14 cellular contexts compared by ENCODE assay signal in genomic region chr15:64333986-64334385, GRCh38. TPM values are rescaled to one million over a fixed set of nuclear protein-coding genes. Genes with fewer than 3 reads are reported as not detected.
DNase-seq lines count a peak whose midpoint lies in the region; ATAC-seq and TF ChIP-seq lines count a peak whose summit lies in the region.
"Had no signal": no experiment of that assay in that cellular context is flagged by ENCODE, and none has a peak within 500 bp of the region (broad histone marks: within the 10 kb centered on the region; RNA-seq: fewer than 3 reads in every experiment).

No MANE protein-coding gene starts in this region.

- H3K36me3 ChIP-seq in CD4-positive, alpha-beta memory T cell (ENCODE audit: insufficient read depth, low read length): no peaks in the 10 kb centered on the region
- no peaks in the 10 kb centered on the region for H3K36me3 ChIP-seq in GM23248 (ENCODE audit: low read depth)
- H3K36me3 ChIP-seq: adrenal gland, tibial artery had no signal

- H3F3A ChIP-seq in GM23248 (ENCODE audit: insufficient read depth): peaks cover 19% of the 10 kb centered on the region; the same call in 1 of the 2 replicates

- WGBS in GM23248 (ENCODE audit: low coverage in 1 of 2, low lambda C conversion rate in 2 of 2, missing lambda C conversion rate in 2 of 2), 2 experiments: 50 to 58% methylated on average over 3 of the region's 3 CpGs

- H3K27me3 Mint-ChIP-seq in CD4-positive, alpha-beta memory T cell: no peaks in the 10 kb centered on the region
- H3K27me3 Mint-ChIP-seq in activated naive CD8-positive, alpha-beta T cell treated with anti-CD3 and anti-CD28 coated beads for 36 hours: no peaks in the 10 kb centered on the region

- H3K9me2 ChIP-seq in GM23248 (ENCODE audit: insufficient read depth): no peaks in the 10 kb centered on the region

- no peaks in the 10 kb centered on the region for H3K9me3 Mint-ChIP-seq in CD4-positive, alpha-beta memory T cell
- H3K9me3 Mint-ChIP-seq in activated naive CD8-positive, alpha-beta T cell treated with anti-CD3 and anti-CD28 coated beads for 36 hours: no peaks in the 10 kb centered on the region

- peaks cover 65% of the 10 kb centered on the region for H3K79me2 ChIP-seq in GM23248 (ENCODE audit: insufficient read depth)
- H3K79me2 ChIP-seq: parathyroid adenoma had no signal

- H2AFZ ChIP-seq in GM23248: no peak overlapping the region
- H2AFZ ChIP-seq: parathyroid adenoma had no signal

- no peak overlapping the region for H3K4me3 ChIP-seq in CD4-positive, alpha-beta memory T cell (ENCODE audit: low read length in 2 of 2)
- H3K4me3 ChIP-seq in GM23248: no peak overlapping the region
- H3K4me3 ChIP-seq in foreskin fibroblast (ENCODE audit: low read depth in 1 of 2, low read length in 2 of 2): no peak overlapping the region
- H3K4me3 ChIP-seq: adrenal gland, tibial artery had no signal

- H3K4me2 ChIP-seq in GM23248 (ENCODE audit: unreplicated experiment): peak overlapping the region; percentile 23

- in situ Hi-C loops in GM23248 (cut with MboI): no loop called here

- H3K9me3 ChIP-seq in CD4-positive, alpha-beta memory T cell (ENCODE audit: control insufficient read depth in 1 of 2, low read length in 2 of 2): no peaks in the 10 kb centered on the region
- no peaks in the 10 kb centered on the region for H3K9me3 ChIP-seq in GM23248 (ENCODE audit: low read depth)
- H3K9me3 ChIP-seq: adrenal gland, tibial artery had no signal

- CTCF ChIA-PET in CD4-positive, alpha-beta memory T cell (lab: Charles Lee; ENCODE audit: partially characterized antibody): interaction anchor here (1.1 to 1.7 kb wide), 3 partner anchors 21 to 394 kb away, joined by 3 to 8 read pairs (median 3); no protein-coding TSS in a partner anchor

- TF ChIP-seq CTCF in foreskin fibroblast (IDR thresholded peaks at IDR 0.05; ENCODE audit: low read depth, low read length): no peak

- no peak for DNase-seq in CD4-positive, alpha-beta memory T cell
- DNase-seq in GM23248 (peak; percentile 55), foreskin fibroblast (peak; percentile 20 to 62), CD1c-positive myeloid dendritic cell (ENCODE audit: extremely low spot score) (no peak)
- DNase-seq in activated naive CD8-positive, alpha-beta T cell treated with anti-CD3 and anti-CD28 coated beads for 36 hours: no peak
- no peak for DNase-seq in stimulated activated naive CD4-positive, alpha-beta T cell treated with Interleukin-2 at 50 U/mL for 16 hours (lab: John Stamatoyannopoulos, UW)
- DNase-seq: foreskin melanocyte; left ventricle myocardium superior; MV-4-11; stimulated activated CD8-positive, alpha-beta memory T cell treated with anti-CD3 and anti-CD28 coated beads, Interleukin-4, amount 100 ng/mL, for 48 hours; tibial artery had no signal

- peak overlapping the region in 2 of 8 donors; percentile 23 to 47 for H3K4me3 Mint-ChIP-seq in CD4-positive, alpha-beta memory T cell
- H3K4me3 Mint-ChIP-seq in activated naive CD8-positive, alpha-beta T cell treated with anti-CD3 and anti-CD28 coated beads for 36 hours: no peak overlapping the region

- H3K36me3 Mint-ChIP-seq in CD4-positive, alpha-beta memory T cell: peaks cover 3 to 5% of the 10 kb centered on the region in 2 donors
- H3K36me3 Mint-ChIP-seq in activated naive CD8-positive, alpha-beta T cell treated with anti-CD3 and anti-CD28 coated beads for 36 hours: peaks cover 14% of the 10 kb centered on the region

- peak overlapping the region in 6 of 7 donors; percentile 44 to 85 (median 71) for H3K27ac Mint-ChIP-seq in CD4-positive, alpha-beta memory T cell
- H3K27ac Mint-ChIP-seq in activated naive CD8-positive, alpha-beta T cell treated with anti-CD3 and anti-CD28 coated beads for 36 hours: peak overlapping the region; percentile 70

- no peak for ATAC-seq in GM18517 (IDR thresholded peaks at IDR 0.05; ENCODE audit: unreplicated experiment)
- ATAC-seq: left ventricle myocardium superior had no signal

- intact Hi-C loops in CD4-positive, alpha-beta memory T cell (cut with micrococcal nuclease): loop anchor here (2.0 to 5.0 kb wide), 3 partner anchors 23 to 318 kb away; partner anchors contain the start of genes CSNK1G1 and PCLAF

- POLR2A ChIA-PET in CD4-positive, alpha-beta memory T cell (lab: Charles Lee; ENCODE audit: partially characterized antibody): interaction anchor here (1.0 to 1.7 kb wide), 6 partner anchors 10 to 320 kb away, joined by 3 to 9 read pairs (median 4); partner anchors contain the start of genes CSNK1G1 and TRIP4

- no peaks in the 10 kb centered on the region for H3K27me3 ChIP-seq in CD4-positive, alpha-beta memory T cell (ENCODE audit: insufficient read depth, low read length)
- no peaks in the 10 kb centered on the region for H3K27me3 ChIP-seq in GM23248 (replicated peaks; ENCODE audit: insufficient read depth)
- H3K27me3 ChIP-seq: adrenal gland, tibial artery had no signal

- H4K20me1 ChIP-seq in GM23248 (ENCODE audit: insufficient read depth): peaks cover 9% of the 10 kb centered on the region; the same call in 1 of the 2 replicates

- peaks cover 32% of the 10 kb centered on the region for H3K4me1 ChIP-seq in CD4-positive, alpha-beta memory T cell (ENCODE audit: insufficient read depth, low read length)
- H3K4me1 ChIP-seq in GM23248 (ENCODE audit: insufficient read depth): peaks cover 11% of the 10 kb centered on the region
- H3K4me1 ChIP-seq: adrenal gland, parathyroid adenoma had no signal

- H3K27ac ChIP-seq in CD4-positive, alpha-beta memory T cell (ENCODE audit: low read depth, low read length): no peak overlapping the region
- peak overlapping the region; percentile 25; the same call in 1 of the 2 replicates for H3K27ac ChIP-seq in GM23248
- H3K27ac ChIP-seq: adrenal gland, parathyroid adenoma, tibial artery had no signal

- H3K4me1 Mint-ChIP-seq in CD4-positive, alpha-beta memory T cell: peaks cover 18 to 32% (median 21%) of the 10 kb centered on the region in 4 donors
- peaks cover 33% of the 10 kb centered on the region for H3K4me1 Mint-ChIP-seq in activated naive CD8-positive, alpha-beta T cell treated with anti-CD3 and anti-CD28 coated beads for 36 hours

- no peak overlapping the region for H3K9ac ChIP-seq in GM23248
- H3K9ac ChIP-seq: parathyroid adenoma had no signal

RNA-seq across cellular contexts. Expression of gene CSNK1G1, which starts 22.0 kb away (rescaled TPM):
- 10 to 100 TPM; 27.3 to 27.7 TPM for total RNA-seq in CD4-positive, alpha-beta memory T cell
- 10 to 100 TPM in 1 of 2 donors, 1 to 10 TPM in 1; 6.2 to 20.9 TPM for polyA plus RNA-seq in CD4-positive, alpha-beta memory T cell
- 14.3 and 17.1 TPM in 2 replicates for total RNA-seq in GM23248 (2014; rRNA removed; shearing (Covaris generic))
- 14.8 and 17.2 TPM in 2 replicates for polyA plus RNA-seq in GM23248 (2016; fragmentation: Nextera tagmentation; extraction: Ambion mirVana)
- total RNA-seq in activated naive CD8-positive, alpha-beta T cell treated with anti-CD3 and anti-CD28 coated beads for 36 hours: 10 to 100 TPM; 17.5 to 19.2 TPM

RNA-seq across cellular contexts. Expression of gene PCLAF, which starts 47.3 kb away (rescaled TPM):
- total RNA-seq in CD4-positive, alpha-beta memory T cell: 1 to 10 TPM in 1 of 2 experiments, under 1 TPM in 1; 0.39 to 1.5 TPM
- polyA plus RNA-seq in CD4-positive, alpha-beta memory T cell: under 1 TPM in 1 of 2 donors, not detected in 1; 0.89 TPM
- total RNA-seq in GM23248 (2014; rRNA removed; shearing (Covaris generic)): 16.0 and 21.2 TPM in 2 replicates
- 43.2 and 44.5 TPM in 2 replicates for polyA plus RNA-seq in GM23248 (2016; fragmentation: Nextera tagmentation; extraction: Ambion mirVana)
- 100 to 1,000 TPM; 126 to 134 TPM for total RNA-seq in activated naive CD8-positive, alpha-beta T cell treated with anti-CD3 and anti-CD28 coated beads for 36 hours

RNA-seq across cellular contexts. Expression of gene TRIP4, which starts 53.6 kb away (rescaled TPM):
- total RNA-seq in CD4-positive, alpha-beta memory T cell: 10 to 100 TPM; 28.2 to 29.4 TPM
- polyA plus RNA-seq in CD4-positive, alpha-beta memory T cell: 10 to 100 TPM; 29.5 to 37.1 TPM
- 6.9 and 9.0 TPM in 2 replicates for total RNA-seq in GM23248 (2014; rRNA removed; shearing (Covaris generic))
- polyA plus RNA-seq in GM23248 (2016; fragmentation: Nextera tagmentation; extraction: Ambion mirVana): 32.9 and 33.5 TPM in 2 replicates
- 10 to 100 TPM; 18.0 to 18.4 TPM for total RNA-seq in activated naive CD8-positive, alpha-beta T cell treated with anti-CD3 and anti-CD28 coated beads for 36 hours

Comparison
In these comparisons a context has a peak if more than half of its experiments do, and no peak if none do; other contexts are left out.
1. DNase-seq: peak in GM23248 (single experiment) and foreskin fibroblast (2 of 2); none in CD4-positive, alpha-beta memory T cell (0 of 5), activated naive CD8-positive, alpha-beta T cell treated with anti-CD3 and anti-CD28 coated beads for 36 hours (single experiment), CD1c-positive myeloid dendritic cell (single experiment) and stimulated activated naive CD4-positive, alpha-beta T cell treated with Interleukin-2 at 50 U/mL for 16 hours (single experiment).